ENCODE assay signal across 10 cellular contexts in the genomic region with DNA sequence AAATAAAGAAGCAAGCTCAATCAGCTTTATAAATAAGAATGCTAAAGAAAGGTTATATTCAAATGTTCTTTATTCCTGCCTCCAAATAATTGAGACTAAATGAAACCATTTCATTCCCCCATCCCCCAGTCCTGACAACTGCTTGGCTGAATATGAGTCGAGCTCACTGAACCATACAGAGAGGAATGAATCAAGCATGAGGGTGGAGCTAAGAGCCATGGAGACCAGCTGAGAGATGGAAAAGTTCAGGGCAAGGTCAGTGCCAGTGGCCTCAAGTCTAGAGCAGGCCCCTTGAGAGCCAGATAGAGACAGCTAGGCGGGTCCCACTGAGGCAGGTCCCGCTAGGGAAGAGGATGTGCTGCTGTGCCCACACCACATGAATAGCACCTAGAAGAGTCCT.
DNase-seq lines count a peak whose midpoint lies in the region; ATAC-seq and TF ChIP-seq lines count a peak whose summit lies in the region.
"Had no signal": no experiment of that assay in that cellular context is flagged by ENCODE, and none has a peak within 500 bp of the region (broad histone marks: within the 10 kb centered on the region; RNA-seq: fewer than 3 reads in every experiment).

No MANE protein-coding gene starts in this region.

- peak overlapping the region; percentile 79 for H3K27ac ChIP-seq in parathyroid adenoma

- ATAC-seq in activated CD8-positive, alpha-beta memory T cell treated with anti-CD3 and anti-CD28 coated beads, Interleukin-2, amount 10 ng/mL, durations not matched to agents 7 days and 5 days, result no peak
- no peak for ATAC-seq in GM21381 (IDR thresholded peaks at IDR 0.05; ENCODE audit: unreplicated experiment)

- H3K27me3 Mint-ChIP-seq in activated CD8-positive, alpha-beta memory T cell treated with anti-CD3 and anti-CD28 coated beads, Interleukin-2, amount 10 ng/mL, durations not matched to agents 7 days and 5 days, result no peaks in the 10 kb centered on the region

- no peaks in the 10 kb centered on the region for H3K9me3 Mint-ChIP-seq in activated CD8-positive, alpha-beta memory T cell treated with anti-CD3 and anti-CD28 coated beads, Interleukin-2, amount 10 ng/mL, durations not matched to agents 7 days and 5 days (ENCODE audit: low read depth)
- H3K9me3 Mint-ChIP-seq: activated naive CD4-positive, alpha-beta T cell treated with anti-CD3 and anti-CD28 coated beads for 36 hours; memory B cell had no signal

- CTCF ChIA-PET in activated CD8-positive, alpha-beta memory T cell treated with anti-CD3 and anti-CD28 coated beads, Interleukin-2, amount 10 ng/mL, durations not matched to agents 7 days and 5 days (lab: Charles Lee), result no interaction called here

- TF ChIP-seq CTCF in choroid plexus epithelial cell (conservative IDR thresholded peaks at IDR 0.05; ENCODE audit: low read depth, low read length), result no peak
- TF ChIP-seq CTCF in parathyroid adenoma (IDR thresholded peaks at IDR 0.05), result no peak

- H3K9me3 ChIP-seq in parathyroid adenoma (ENCODE audit: control insufficient read depth, low read length), result no peaks in the 10 kb centered on the region

- no peaks in the 10 kb centered on the region for H3K36me3 Mint-ChIP-seq in activated CD8-positive, alpha-beta memory T cell treated with anti-CD3 and anti-CD28 coated beads, Interleukin-2, amount 10 ng/mL, durations not matched to agents 7 days and 5 days
- H3K36me3 Mint-ChIP-seq: memory B cell had no signal

- DNase-seq in ELR (ENCODE audit: low read depth), result peak; percentile 79
- peak; percentile 70 for DNase-seq in M059J (ENCODE audit: low read depth)
- DNase-seq in choroid plexus epithelial cell (ENCODE audit: low read depth), result peak; percentile 64
- DNase-seq in activated CD8-positive, alpha-beta memory T cell treated with anti-CD3 and anti-CD28 coated beads, Interleukin-2, amount 10 ng/mL, durations not matched to agents 7 days and 5 days, result no peak
- DNase-seq in activated T-cell treated with anti-CD3 and anti-CD28 coated beads, Interleukin-2, amount 50 U/mL, for 48 hours, result no peak
- DNase-seq in NCI-H446 (lab: John Stamatoyannopoulos, UW), result no peak
- DNase-seq: activated naive CD4-positive, alpha-beta T cell treated with anti-CD3 and anti-CD28 coated beads for 36 hours had no signal

- H3K9ac ChIP-seq in parathyroid adenoma, result no peak overlapping the region

- H3K4me1 ChIP-seq in parathyroid adenoma, result peaks cover 12% of the 10 kb centered on the region

- H3K4me3 Mint-ChIP-seq in activated CD8-positive, alpha-beta memory T cell treated with anti-CD3 and anti-CD28 coated beads, Interleukin-2, amount 10 ng/mL, durations not matched to agents 7 days and 5 days, result no peak overlapping the region
- H3K4me3 Mint-ChIP-seq: activated naive CD4-positive, alpha-beta T cell treated with anti-CD3 and anti-CD28 coated beads for 36 hours; memory B cell had no signal

- no peaks in the 10 kb centered on the region for H3K4me1 Mint-ChIP-seq in activated CD8-positive, alpha-beta memory T cell treated with anti-CD3 and anti-CD28 coated beads, Interleukin-2, amount 10 ng/mL, durations not matched to agents 7 days and 5 days
- H3K4me1 Mint-ChIP-seq: memory B cell had no signal

- peak overlapping the region; percentile 32 for H3K4me2 ChIP-seq in parathyroid adenoma (ENCODE audit: low read length)

- peak overlapping the region; percentile 68 for H2AFZ ChIP-seq in parathyroid adenoma

- H3K27ac Mint-ChIP-seq in activated CD8-positive, alpha-beta memory T cell treated with anti-CD3 and anti-CD28 coated beads, Interleukin-2, amount 10 ng/mL, durations not matched to agents 7 days and 5 days, result no peak overlapping the region
- H3K27ac Mint-ChIP-seq: activated naive CD4-positive, alpha-beta T cell treated with anti-CD3 and anti-CD28 coated beads for 36 hours; memory B cell had no signal

- H3K27me3 ChIP-seq in parathyroid adenoma (ENCODE audit: control insufficient read depth, insufficient read depth, low read length), result no peaks in the 10 kb centered on the region

- no peaks in the 10 kb centered on the region for H3K36me3 ChIP-seq in parathyroid adenoma (ENCODE audit: control insufficient read depth, insufficient read depth, low read length)

- H3K4me3 ChIP-seq in choroid plexus epithelial cell (ENCODE audit: low read depth, low read length) (no peak overlapping the region), parathyroid adenoma (ENCODE audit: low read depth, low read length) (no peak overlapping the region)

- H3K79me2 ChIP-seq in parathyroid adenoma, result no peaks in the 10 kb centered on the region

Comparison
In these comparisons a context has a peak if more than half of its experiments do, and no peak if none do; other contexts are left out.
1. DNase-seq: peak in ELR (single experiment), M059J (single experiment) and choroid plexus epithelial cell (single experiment); none in activated CD8-positive, alpha-beta memory T cell treated with anti-CD3 and anti-CD28 coated beads, Interleukin-2, amount 10 ng/mL, durations not matched to agents 7 days and 5 days (single experiment), activated T-cell treated with anti-CD3 and anti-CD28 coated beads, Interleukin-2, amount 50 U/mL, for 48 hours (0 of 2) and NCI-H446 (0 of 2).